Comparison of ENCODE assay signal across 18 cellular contexts in the genomic region with DNA sequence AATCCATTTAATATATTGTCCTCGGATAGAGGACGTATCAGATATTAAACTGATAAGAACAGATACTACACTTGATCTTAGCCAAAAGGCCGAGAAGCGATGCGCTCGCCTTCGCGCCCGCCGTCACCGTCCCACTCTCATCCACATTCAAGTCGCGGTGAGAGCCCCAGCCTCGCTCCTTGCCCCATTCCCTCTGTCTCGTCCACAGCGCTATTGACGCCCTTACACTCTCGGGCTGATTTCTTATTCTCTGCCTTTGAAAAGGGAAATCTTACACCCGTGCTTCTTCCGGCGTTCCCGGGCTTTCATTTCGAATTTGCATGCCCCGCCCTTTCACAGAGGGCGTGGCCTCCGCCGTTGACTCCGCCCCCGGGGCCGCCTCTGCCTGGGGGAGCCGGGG. TPM values are rescaled to one million over a fixed set of nuclear protein-coding genes. Genes with fewer than 3 reads are reported as not detected.
DNase-seq lines count a peak whose midpoint lies in the region; ATAC-seq and TF ChIP-seq lines count a peak whose summit lies in the region.
"Not testable (repeated sequence)": the region's sequence is repeated elsewhere in the genome, so short reads cannot be mapped to it uniquely, and the experiment has no call there.
"Had no signal": no experiment of that assay in that cellular context is flagged by ENCODE, and none has a peak within 500 bp of the region (broad histone marks: within the 10 kb centered on the region; RNA-seq: fewer than 3 reads in every experiment).

A gene (minus strand): TSS at position 101 of the 400 bp plus-strand sequence.

- intact Hi-C loops in activated CD4-positive, alpha-beta T cell treated with anti-CD3 and anti-CD28 coated beads, Interleukin-2, amount 10 ng/mL, durations not matched to agents 24 days and 14 days (cut with micrococcal nuclease); activated T-helper 1 cell treated with anti-CD3 and anti-CD28 coated beads, Interleukin-12 subunit alpha, Interleukin-12 subunit beta, Interleukin-2, Interleukin-4 antibody, amounts not matched to agents 30 ng/mL and 10 ng/mL and 1 ng/mL, durations not matched to agents 14 hours and 24 hours and 36 hours (cut with micrococcal nuclease); colonic mucosa (cut with DNase I); left cardiac atrium (cut with DNase I): not testable (repeated sequence)

- not testable (repeated sequence) for H3K36me3 Mint-ChIP-seq in HFFc6 (ENCODE audit: low read depth); activated CD4-positive, alpha-beta T cell treated with anti-CD3 and anti-CD28 coated beads, Interleukin-2, amount 10 ng/mL, durations not matched to agents 24 days and 14 days (ENCODE audit: low read depth); activated T-helper 1 cell treated with anti-CD3 and anti-CD28 coated beads, Interleukin-12 subunit alpha, Interleukin-12 subunit beta, Interleukin-2, Interleukin-4 antibody, amounts not matched to agents 30 ng/mL and 10 ng/mL and 1 ng/mL, durations not matched to agents 14 hours and 24 hours and 36 hours (ENCODE audit: low read depth); mesothelial cell of epicardium; progenitor cell of endocrine pancreas (ENCODE audit: insufficient read depth)

- H3K4me3 Mint-ChIP-seq in HFFc6; activated CD4-positive, alpha-beta T cell treated with anti-CD3 and anti-CD28 coated beads, Interleukin-2, amount 10 ng/mL, durations not matched to agents 24 days and 14 days; activated T-helper 1 cell treated with anti-CD3 and anti-CD28 coated beads, Interleukin-12 subunit alpha, Interleukin-12 subunit beta, Interleukin-2, Interleukin-4 antibody, amounts not matched to agents 30 ng/mL and 10 ng/mL and 1 ng/mL, durations not matched to agents 14 hours and 24 hours and 36 hours; mesothelial cell of epicardium; progenitor cell of endocrine pancreas (ENCODE audit: low read depth): not testable (repeated sequence)

- not testable (repeated sequence) for H3K4me3 ChIP-seq in colonic mucosa

- not testable (repeated sequence) for H3K27ac Mint-ChIP-seq in HFFc6; activated CD4-positive, alpha-beta T cell treated with anti-CD3 and anti-CD28 coated beads, Interleukin-2, amount 10 ng/mL, durations not matched to agents 24 days and 14 days; activated T-helper 1 cell treated with anti-CD3 and anti-CD28 coated beads, Interleukin-12 subunit alpha, Interleukin-12 subunit beta, Interleukin-2, Interleukin-4 antibody, amounts not matched to agents 30 ng/mL and 10 ng/mL and 1 ng/mL, durations not matched to agents 14 hours and 24 hours and 36 hours; mesothelial cell of epicardium; progenitor cell of endocrine pancreas

- not testable (repeated sequence) for DNase-seq in HFFc6; activated CD4-positive, alpha-beta T cell treated with anti-CD3 and anti-CD28 coated beads, Interleukin-2, amount 10 ng/mL, durations not matched to agents 24 days and 14 days; activated T-helper 1 cell treated with anti-CD3 and anti-CD28 coated beads, Interleukin-12 subunit alpha, Interleukin-12 subunit beta, Interleukin-2, Interleukin-4 antibody, amounts not matched to agents 30 ng/mL and 10 ng/mL and 1 ng/mL, durations not matched to agents 14 hours and 24 hours and 36 hours (ENCODE audit: low spot score); colonic mucosa; left cardiac atrium; mesothelial cell of epicardium (ENCODE audit: low spot score in 2 of 2, unreplicated experiment in 2 of 2); progenitor cell of endocrine pancreas (ENCODE audit: low spot score, unreplicated experiment)

- not testable (repeated sequence) for H3K27me3 Mint-ChIP-seq in HFFc6 (ENCODE audit: insufficient read depth); activated CD4-positive, alpha-beta T cell treated with anti-CD3 and anti-CD28 coated beads, Interleukin-2, amount 10 ng/mL, durations not matched to agents 24 days and 14 days; activated T-helper 1 cell treated with anti-CD3 and anti-CD28 coated beads, Interleukin-12 subunit alpha, Interleukin-12 subunit beta, Interleukin-2, Interleukin-4 antibody, amounts not matched to agents 30 ng/mL and 10 ng/mL and 1 ng/mL, durations not matched to agents 14 hours and 24 hours and 36 hours (ENCODE audit: insufficient read depth); mesothelial cell of epicardium (ENCODE audit: low read depth); progenitor cell of endocrine pancreas

- not testable (repeated sequence) for TF ChIP-seq CTCF in HFFc6 (IDR thresholded peaks at IDR 0.05); colonic mucosa (IDR thresholded peaks at IDR 0.05); mesothelial cell of epicardium (IDR thresholded peaks at IDR 0.05; ENCODE audit: unreplicated experiment); progenitor cell of endocrine pancreas (IDR thresholded peaks at IDR 0.05; ENCODE audit: unreplicated experiment)

- not testable (repeated sequence) for ATAC-seq in left cardiac atrium

- H3K4me1 ChIP-seq in colonic mucosa, result not testable (repeated sequence)

- H3K4me1 Mint-ChIP-seq in HFFc6 (ENCODE audit: low read depth); activated CD4-positive, alpha-beta T cell treated with anti-CD3 and anti-CD28 coated beads, Interleukin-2, amount 10 ng/mL, durations not matched to agents 24 days and 14 days; activated T-helper 1 cell treated with anti-CD3 and anti-CD28 coated beads, Interleukin-12 subunit alpha, Interleukin-12 subunit beta, Interleukin-2, Interleukin-4 antibody, amounts not matched to agents 30 ng/mL and 10 ng/mL and 1 ng/mL, durations not matched to agents 14 hours and 24 hours and 36 hours (ENCODE audit: low read depth); mesothelial cell of epicardium; progenitor cell of endocrine pancreas (ENCODE audit: low read depth): not testable (repeated sequence)

- not testable (repeated sequence) for H3K27me3 ChIP-seq in colonic mucosa

- not testable (repeated sequence) for H3K9me3 Mint-ChIP-seq in HFFc6; activated CD4-positive, alpha-beta T cell treated with anti-CD3 and anti-CD28 coated beads, Interleukin-2, amount 10 ng/mL, durations not matched to agents 24 days and 14 days; activated T-helper 1 cell treated with anti-CD3 and anti-CD28 coated beads, Interleukin-12 subunit alpha, Interleukin-12 subunit beta, Interleukin-2, Interleukin-4 antibody, amounts not matched to agents 30 ng/mL and 10 ng/mL and 1 ng/mL, durations not matched to agents 14 hours and 24 hours and 36 hours; mesothelial cell of epicardium; progenitor cell of endocrine pancreas (ENCODE audit: low read depth)

- not testable (repeated sequence) for H3K9me3 ChIP-seq in colonic mucosa

- H3K27ac ChIP-seq in colonic mucosa, result not testable (repeated sequence)

- H3K36me3 ChIP-seq in colonic mucosa, result not testable (repeated sequence)

- H3K9ac ChIP-seq in colonic mucosa (ENCODE audit: low read depth in 2 of 2, low read length in 2 of 2), result not testable (repeated sequence)

RNA-seq across cellular contexts. Expression of the gene that starts here (rescaled TPM):
- total RNA-seq in HFFc6 (2021; fragmentation: NEBNext Ultra II Directional; extraction: Animal tissue kit (Norgen Biotek cat#: 25700)), result 1,000 to 10,000 TPM; 2,816 to 4,226 (median 3,242) TPM
- total RNA-seq in activated CD4-positive, alpha-beta T cell treated with anti-CD3 and anti-CD28 coated beads, Interleukin-2, amount 10 ng/mL, durations not matched to agents 24 days and 14 days, result 5,051 and 5,500 TPM in 2 replicates
- 5,029 and 6,685 TPM in 2 replicates for total RNA-seq in activated T-helper 1 cell treated with anti-CD3 and anti-CD28 coated beads, Interleukin-12 subunit alpha, Interleukin-12 subunit beta, Interleukin-2, Interleukin-4 antibody, amounts not matched to agents 30 ng/mL and 10 ng/mL and 1 ng/mL, durations not matched to agents 14 hours and 24 hours and 36 hours
- total RNA-seq in colonic mucosa (1,000 to 10,000 TPM; 2,735 to 6,693 TPM), left cardiac atrium (over 10,000 TPM in 1 of 2 donors, 1,000 to 10,000 TPM in 1; 5,669 to 12,300 TPM), mesothelial cell of epicardium (5,898 to 7,362 TPM (median 7,002 TPM) in 3 replicates), progenitor cell of endocrine pancreas (7,084 and 7,668 TPM in 2 replicates)
- total RNA-seq: bronchial epithelial cell, epithelial cell of proximal tubule, G401, glomerular endothelial cell, IMR-90, LHCN-M2, lower leg skin, mononuclear cell, sigmoid colon, thoracic aorta, vagina had no signal
